4 cellular contexts compared by ENCODE assay signal in genomic region chr15:43726306-43726705, GRCh38. TPM values are rescaled to one million over a fixed set of nuclear protein-coding genes. Genes with fewer than 3 reads are reported as not detected.
"Had no signal": no experiment of that assay in that cellular context is flagged by ENCODE, and none has a peak within 500 bp of the region (broad histone marks: within the 10 kb centered on the region; RNA-seq: fewer than 3 reads in every experiment).

No MANE protein-coding gene starts in this region.

RNA-seq across cellular contexts. Expression of gene CKMT1A, which starts 32.6 kb away (rescaled TPM):
- total RNA-seq: subcutaneous adipose tissue, thoracic aorta, tibial nerve, uterus had no signal
